In genomic region chr13:113884821-113885220, GRCh38 we compare ENCODE assay signal across 29 cellular contexts.
"Had no signal": no experiment of that assay in that cellular context is flagged by ENCODE, and none has a peak within 500 bp of the region (broad histone marks: within the 10 kb centered on the region; RNA-seq: fewer than 3 reads in every experiment).

No MANE protein-coding gene starts in this region.

- H3K27ac Mint-ChIP-seq: endodermal cell; mesothelial cell of epicardium; naive B cell; nephron; progenitor cell of endocrine pancreas; stimulated activated naive CD8-positive, alpha-beta T cell treated with anti-CD3 and anti-CD28 coated beads, Interleukin-15, amount 100 ng/mL, for 72 hours had no signal

- H3K27ac ChIP-seq: epithelial cell of prostate, foreskin keratinocyte, gastroesophageal sphincter, heart left ventricle, hepatocyte, left lung, parathyroid adenoma, suprapubic skin had no signal

- H3K4me1 Mint-ChIP-seq: endodermal cell, naive B cell had no signal

- H3K27me3 ChIP-seq: foreskin keratinocyte, gastroesophageal sphincter, heart left ventricle, hepatocyte, left lung, suprapubic skin, thyroid gland had no signal

- H3K4me2 ChIP-seq: hepatocyte, smooth muscle cell had no signal

- H3K4me3 Mint-ChIP-seq: endodermal cell; mesothelial cell of epicardium; naive B cell; nephron; stimulated activated naive CD8-positive, alpha-beta T cell treated with anti-CD3 and anti-CD28 coated beads, Interleukin-15, amount 100 ng/mL, for 72 hours had no signal

- ATAC-seq: esophagus mucosa; foreskin keratinocyte; gastroesophageal sphincter; heart left ventricle; left cardiac atrium; left lung; mucosa of descending colon; sciatic nerve; stimulated activated naive CD8-positive, alpha-beta T cell treated with anti-CD3 and anti-CD28 coated beads, Interleukin-15, amount 100 ng/mL, for 72 hours had no signal

- H3K4me3 ChIP-seq: gastroesophageal sphincter, heart left ventricle, hepatocyte, left lung, mucosa of descending colon, smooth muscle cell, suprapubic skin, thyroid gland had no signal

- H3K79me2 ChIP-seq: hepatocyte, parathyroid adenoma had no signal

- H3K9me3 ChIP-seq: gastroesophageal sphincter, heart left ventricle, left lung, mucosa of descending colon, suprapubic skin, thyroid gland had no signal

- H3K36me3 Mint-ChIP-seq: mesothelial cell of epicardium, naive B cell had no signal

- H3K9me3 Mint-ChIP-seq: endodermal cell; mesothelial cell of epicardium; naive B cell; nephron; stimulated activated naive CD8-positive, alpha-beta T cell treated with anti-CD3 and anti-CD28 coated beads, Interleukin-15, amount 100 ng/mL, for 72 hours had no signal

- H3K36me3 ChIP-seq: gastroesophageal sphincter, heart left ventricle, left lung, suprapubic skin, thyroid gland had no signal

- H2AFZ ChIP-seq: hepatocyte, parathyroid adenoma had no signal

- DNase-seq: effector CD8-positive, alpha-beta T cell; endodermal cell; foreskin keratinocyte; heart left ventricle; left cardiac atrium; left lung; mesenchymal stem cell; mucosa of descending colon; naive B cell; occipital lobe; stimulated activated CD4-positive, alpha-beta T cell treated with anti-CD3 and anti-CD28 coated beads, Interleukin-12 subunit alpha, Interleukin-12 subunit beta, amount 100 ng/mL, for 4 hours; stimulated activated CD4-positive, alpha-beta T cell treated with anti-CD3 and anti-CD28 coated beads, Interleukin-1b, Interleukin-23, amount 100 ng/mL, for 48 hours; stimulated activated CD4-positive, alpha-beta T cell treated with anti-CD3 and anti-CD28 coated beads, Interleukin-4, amount 100 ng/mL, for 1 hour; stimulated activated CD8-positive, alpha-beta memory T cell treated with anti-CD3 and anti-CD28 coated beads, Interleukin-4, amount 100 ng/mL, for 48 hours; stimulated activated naive CD4-positive, alpha-beta T cell; stimulated activated naive CD8-positive, alpha-beta T cell treated with anti-CD3 and anti-CD28 coated beads, Interleukin-15, amount 100 ng/mL, for 72 hours; trophoblast cell had no signal
